Comparison of ENCODE assay signal across 19 cellular contexts in genomic region chr1:82227286-82227685, GRCh38.
DNase-seq lines count a peak whose midpoint lies in the region; ATAC-seq and TF ChIP-seq lines count a peak whose summit lies in the region.
"Had no signal": no experiment of that assay in that cellular context is flagged by ENCODE, and none has a peak within 500 bp of the region (broad histone marks: within the 10 kb centered on the region; RNA-seq: fewer than 3 reads in every experiment).

No MANE protein-coding gene starts in this region.

- POLR2A ChIA-PET in activated CD4-positive, alpha-beta T cell treated with anti-CD3 and anti-CD28 coated beads, Interleukin-2, amount 10 ng/mL, durations not matched to agents 7 days and 5 days (lab: Charles Lee) = no interaction called here

- H3K36me3 Mint-ChIP-seq in brain (no peaks in the 10 kb centered on the region), type B pancreatic cell (no peaks in the 10 kb centered on the region)
- H3K36me3 Mint-ChIP-seq in activated CD4-positive, alpha-beta T cell treated with anti-CD3 and anti-CD28 coated beads, Interleukin-2, amount 10 ng/mL, durations not matched to agents 7 days and 5 days (ENCODE audit: low read depth) = no peaks in the 10 kb centered on the region
- H3K36me3 Mint-ChIP-seq: memory B cell; natural killer cell treated with Interleukin-12 subunit alpha and Interleukin-12 subunit beta and Interleukin-15 and Interleukin-18, amount 100 ng/mL, for 72 hours had no signal

- H3K27me3 Mint-ChIP-seq in brain (no peaks in the 10 kb centered on the region), type B pancreatic cell (no peaks in the 10 kb centered on the region)
- H3K27me3 Mint-ChIP-seq in activated CD4-positive, alpha-beta T cell treated with anti-CD3 and anti-CD28 coated beads, Interleukin-2, amount 10 ng/mL, durations not matched to agents 7 days and 5 days = no peaks in the 10 kb centered on the region
- H3K27me3 Mint-ChIP-seq: activated CD4-positive, alpha-beta T cell treated with anti-CD3 and anti-CD28 coated beads for 36 hours; memory B cell; natural killer cell treated with Interleukin-12 subunit alpha and Interleukin-12 subunit beta and Interleukin-15 and Interleukin-18, amount 100 ng/mL, for 72 hours; stimulated activated naive CD8-positive, alpha-beta T cell treated with anti-CD3 and anti-CD28 coated beads, Interleukin-15, Interleukin-2, amounts not matched to agents 100 ng/mL and 50 ng/mL, for 24 hours had no signal

- H3K4me1 Mint-ChIP-seq in brain = peaks cover 33% of the 10 kb centered on the region
- no peaks in the 10 kb centered on the region for H3K4me1 Mint-ChIP-seq in activated CD4-positive, alpha-beta T cell treated with anti-CD3 and anti-CD28 coated beads, Interleukin-2, amount 10 ng/mL, durations not matched to agents 7 days and 5 days
- peaks cover 13% of the 10 kb centered on the region for H3K4me1 Mint-ChIP-seq in type B pancreatic cell (ENCODE audit: unreplicated experiment)
- H3K4me1 Mint-ChIP-seq: activated CD4-positive, alpha-beta T cell treated with anti-CD3 and anti-CD28 coated beads for 36 hours; memory B cell had no signal

- H3K36me3 ChIP-seq in left ventricle myocardium inferior = no peaks in the 10 kb centered on the region
- H3K36me3 ChIP-seq: esophagus muscularis mucosa had no signal

- no peak overlapping the region for H3K4me3 ChIP-seq in left ventricle myocardium inferior
- H3K4me3 ChIP-seq: esophagus muscularis mucosa, psoas muscle had no signal

- H3K4me3 Mint-ChIP-seq in brain (no peak overlapping the region), type B pancreatic cell (no peak overlapping the region)
- no peak overlapping the region for H3K4me3 Mint-ChIP-seq in activated CD4-positive, alpha-beta T cell treated with anti-CD3 and anti-CD28 coated beads, Interleukin-2, amount 10 ng/mL, durations not matched to agents 7 days and 5 days
- H3K4me3 Mint-ChIP-seq: activated CD4-positive, alpha-beta T cell treated with anti-CD3 and anti-CD28 coated beads for 36 hours; memory B cell; natural killer cell treated with Interleukin-12 subunit alpha and Interleukin-12 subunit beta and Interleukin-15 and Interleukin-18, amount 100 ng/mL, for 72 hours; stimulated activated naive CD8-positive, alpha-beta T cell treated with anti-CD3 and anti-CD28 coated beads, Interleukin-15, Interleukin-2, amounts not matched to agents 100 ng/mL and 50 ng/mL, for 24 hours had no signal

- H3K27ac ChIP-seq in left ventricle myocardium inferior (replicated peaks) = peak overlapping the region; percentile 4
- H3K27ac ChIP-seq: psoas muscle had no signal

- H3K27me3 ChIP-seq in left ventricle myocardium inferior (ENCODE audit: low read depth) = no peaks in the 10 kb centered on the region
- H3K27me3 ChIP-seq: esophagus muscularis mucosa had no signal

- TF ChIP-seq CTCF in left ventricle myocardium inferior (IDR thresholded peaks at IDR 0.05; ENCODE audit: borderline replicate concordance) (no peak), brain (conservative IDR thresholded peaks at IDR 0.05) (no peak), type B pancreatic cell (conservative IDR thresholded peaks at IDR 0.05) (no peak)

- H3K27ac Mint-ChIP-seq in brain = peak overlapping the region in 3 of 5 experiments; percentile 53 to 83 (median 77)
- no peak overlapping the region for H3K27ac Mint-ChIP-seq in activated CD4-positive, alpha-beta T cell treated with anti-CD3 and anti-CD28 coated beads, Interleukin-2, amount 10 ng/mL, durations not matched to agents 7 days and 5 days
- no peak overlapping the region for H3K27ac Mint-ChIP-seq in type B pancreatic cell
- H3K27ac Mint-ChIP-seq: activated CD4-positive, alpha-beta T cell treated with anti-CD3 and anti-CD28 coated beads for 36 hours; memory B cell; natural killer cell treated with Interleukin-12 subunit alpha and Interleukin-12 subunit beta and Interleukin-15 and Interleukin-18, amount 100 ng/mL, for 72 hours; stimulated activated naive CD8-positive, alpha-beta T cell treated with anti-CD3 and anti-CD28 coated beads, Interleukin-15, Interleukin-2, amounts not matched to agents 100 ng/mL and 50 ng/mL, for 24 hours had no signal

- H3K9me3 ChIP-seq in left ventricle myocardium inferior (replicated peaks) = no peaks in the 10 kb centered on the region
- H3K9me3 ChIP-seq: esophagus muscularis mucosa, psoas muscle had no signal

- intact Hi-C loops in left ventricle myocardium inferior (cut with micrococcal nuclease) = no loop called here
- intact Hi-C loops in left ventricle myocardium superior (cut with micrococcal nuclease) = no loop called here

- no peak for DNase-seq in left ventricle myocardium inferior
- no peak for DNase-seq in left ventricle myocardium superior
- DNase-seq in myocyte (ENCODE audit: low read depth) = peak; percentile 6
- DNase-seq in NCI-H82 (lab: John Stamatoyannopoulos, UW) = no peak
- DNase-seq in activated CD4-positive, alpha-beta T cell treated with anti-CD3 and anti-CD28 coated beads, Interleukin-2, amount 10 ng/mL, durations not matched to agents 7 days and 5 days = no peak
- no peak for DNase-seq in type B pancreatic cell (ENCODE audit: extremely low spot score, unreplicated experiment)
- no peak for DNase-seq in DMS79 (lab: John Stamatoyannopoulos, UW)
- DNase-seq: activated CD4-positive, alpha-beta T cell treated with anti-CD3 and anti-CD28 coated beads for 36 hours; activated effector memory CD4-positive, alpha-beta T cell treated with anti-CD3 and anti-CD28 coated beads, Interleukin-2, amount 50 U/mL, for 16 hours; anterior cingulate cortex; COR-L47; glutamatergic neuron; NCI-H69; psoas muscle had no signal

- ATAC-seq in left ventricle myocardium superior = no peak
- ATAC-seq: activated CD4-positive, alpha-beta T cell treated with anti-CD3 and anti-CD28 coated beads for 36 hours; natural killer cell treated with Interleukin-12 subunit alpha and Interleukin-12 subunit beta and Interleukin-15 and Interleukin-18, amount 100 ng/mL, for 72 hours; psoas muscle had no signal

- H3K4me1 ChIP-seq in left ventricle myocardium inferior = peaks cover 29% of the 10 kb centered on the region
- H3K4me1 ChIP-seq: psoas muscle had no signal

- peaks cover 0 to 8% (median 0%) of the 10 kb centered on the region in 5 experiments for H3K9me3 Mint-ChIP-seq in brain
- no peaks in the 10 kb centered on the region for H3K9me3 Mint-ChIP-seq in activated CD4-positive, alpha-beta T cell treated with anti-CD3 and anti-CD28 coated beads, Interleukin-2, amount 10 ng/mL, durations not matched to agents 7 days and 5 days
- H3K9me3 Mint-ChIP-seq in type B pancreatic cell = no peaks in the 10 kb centered on the region
- H3K9me3 Mint-ChIP-seq: memory B cell; natural killer cell treated with Interleukin-12 subunit alpha and Interleukin-12 subunit beta and Interleukin-15 and Interleukin-18, amount 100 ng/mL, for 72 hours had no signal

- CTCF ChIA-PET in activated CD4-positive, alpha-beta T cell treated with anti-CD3 and anti-CD28 coated beads, Interleukin-2, amount 10 ng/mL, durations not matched to agents 7 days and 5 days (lab: Charles Lee) = no interaction called here

Comparison
In these comparisons a context has a peak if more than half of its experiments do, and no peak if none do; other contexts are left out.
1. H3K27ac Mint-ChIP-seq: peak in brain (3 of 5); none in activated CD4-positive, alpha-beta T cell treated with anti-CD3 and anti-CD28 coated beads, Interleukin-2, amount 10 ng/mL, durations not matched to agents 7 days and 5 days (single experiment) and type B pancreatic cell (single experiment).